7 cellular contexts compared by ENCODE assay signal in genomic region chr7:30162622-30163124, GRCh38. TPM values are rescaled to one million over a fixed set of nuclear protein-coding genes. Genes with fewer than 3 reads are reported as not detected.
DNase-seq lines count a peak whose midpoint lies in the region; ATAC-seq and TF ChIP-seq lines count a peak whose summit lies in the region.

No MANE protein-coding gene starts in this region.

- intact Hi-C loops in right cardiac atrium (cut with DNase I) = loop anchor here (10.0 kb wide), 5 partner anchors 82 to 402 kb away; no protein-coding TSS in a partner anchor

- H3K36me3 ChIP-seq in HUES48 (ENCODE audit: control insufficient read depth, insufficient read depth, low read length) (no peaks in the 10 kb centered on the region), tibial nerve (peaks cover 0 to 31% (median 0%) of the 10 kb centered on the region in 3 donors)

- 31 to 35% methylated on average over 5 of the region's 5 CpGs for WGBS in tibial nerve, 2 donors
- 59% methylated on average over 5 of the region's 5 CpGs for WGBS in right cardiac atrium

- H3K9me3 ChIP-seq in HUES48 (ENCODE audit: control insufficient read depth, insufficient read depth, low read length) (no peaks in the 10 kb centered on the region), tibial nerve (no peaks in the 10 kb centered on the region), right cardiac atrium (ENCODE audit: control insufficient read depth, low read length) (no peaks in the 10 kb centered on the region)

- H3K4me3 ChIP-seq in HUES48 (ENCODE audit: low read depth, low read length) (no peak overlapping the region), tibial nerve (no peak overlapping the region), right cardiac atrium (ENCODE audit: low read length) (no peak overlapping the region)

- H3K9ac ChIP-seq in HUES48 (ENCODE audit: low read depth, low read length) = no peak overlapping the region

- TF ChIP-seq CTCF in tibial nerve (IDR thresholded peaks at IDR 0.05) = no peak

- peaks cover 13% of the 10 kb centered on the region for H3K27me3 ChIP-seq in HUES48 (ENCODE audit: control insufficient read depth, insufficient read depth, low read length)
- H3K27me3 ChIP-seq in tibial nerve = no peaks in the 10 kb centered on the region
- H3K27me3 ChIP-seq in right cardiac atrium (ENCODE audit: control insufficient read depth, insufficient read depth) = no peaks in the 10 kb centered on the region

- peak in 1 of 2 donors; percentile 9 for TF ChIP-seq EP300 in tibial nerve (IDR thresholded peaks at IDR 0.05)

- TF ChIP-seq POLR2A in tibial nerve (IDR thresholded peaks at IDR 0.05) = no peak

- H3K4me1 ChIP-seq in HUES48 (ENCODE audit: control insufficient read depth, insufficient read depth, low read length) (peaks cover 40% of the 10 kb centered on the region), tibial nerve (peaks cover 0 to 71% (median 27%) of the 10 kb centered on the region in 4 donors), right cardiac atrium (ENCODE audit: control insufficient read depth, insufficient read depth, low read length) (peaks cover 2% of the 10 kb centered on the region)

- DNase-seq in T1000 (lab: John Stamatoyannopoulos, UW) = peak; percentile 22
- peak; percentile 45 for DNase-seq in glomerular visceral epithelial cell (ENCODE audit: extremely low spot score)
- no peak for DNase-seq in tibial nerve (ENCODE audit: low spot score in 2 of 2)
- DNase-seq in right cardiac atrium = no peak
- DNase-seq in KG1 (lab: John Stamatoyannopoulos, UW) = no peak

- peak; percentile 47 for ATAC-seq in GM19025 (IDR thresholded peaks at IDR 0.05; ENCODE audit: low read depth, unreplicated experiment)
- ATAC-seq in right cardiac atrium = no peak

- H3K27ac ChIP-seq in HUES48 (ENCODE audit: low read depth, low read length) (peak overlapping the region; percentile 74), tibial nerve (peak overlapping the region in 3 of 4 donors; percentile 74 to 94 (median 87)), right cardiac atrium (ENCODE audit: low read length) (no peak overlapping the region)

RNA-seq across cellular contexts. Expression of gene MTURN, which starts 27.9 kb away (rescaled TPM):
- total RNA-seq in tibial nerve (100 to 1,000 TPM; 156 to 246 (median 186) TPM), right cardiac atrium (10 to 100 TPM; 25.3 to 50.8 (median 33.4) TPM)
- 15.0 TPM for polyA plus RNA-seq in right cardiac atrium

Comparison
In these comparisons a context has a peak if more than half of its experiments do, and no peak if none do; other contexts are left out.
1. DNase-seq: peak in T1000 (single experiment) and glomerular visceral epithelial cell (single experiment); none in tibial nerve (0 of 2), right cardiac atrium (0 of 3) and KG1 (single experiment).